ENCODE assay signal across 11 cellular contexts in the genomic region with DNA sequence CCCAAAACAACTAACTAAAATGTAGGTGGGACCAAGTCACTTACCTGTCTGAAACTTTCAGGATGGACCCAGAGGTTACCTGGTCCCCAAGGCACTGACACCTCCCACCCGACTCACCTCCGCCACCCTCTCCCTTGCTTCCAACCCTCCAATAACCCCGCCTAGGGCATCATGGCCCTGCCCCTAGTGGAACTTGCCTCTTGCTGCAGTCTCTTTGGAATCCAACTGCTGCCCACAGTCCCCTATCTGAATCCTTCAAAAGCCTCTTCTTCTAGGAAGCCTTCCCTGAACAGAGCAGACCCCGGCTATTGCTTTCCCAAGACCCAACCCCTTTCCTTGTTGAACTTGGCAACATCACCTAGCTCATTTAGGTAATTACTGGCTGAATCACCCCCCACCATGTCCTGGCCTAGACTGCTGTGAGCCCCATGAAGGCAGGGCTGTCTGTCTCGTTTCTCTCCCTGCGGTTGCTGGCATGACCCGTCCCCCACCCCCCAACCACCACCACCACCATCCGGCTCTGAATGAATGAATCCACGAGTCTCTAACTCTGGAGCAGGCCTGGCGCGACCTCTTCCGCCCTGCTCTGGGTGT. TPM values are rescaled to one million over a fixed set of nuclear protein-coding genes. Genes with fewer than 3 reads are reported as not detected.
DNase-seq lines count a peak whose midpoint lies in the region; ATAC-seq, FAIRE-seq and TF ChIP-seq lines count a peak whose summit lies in the region.
"Had no signal": no experiment of that assay in that cellular context is flagged by ENCODE, and none has a peak within 500 bp of the region (broad histone marks: within the 10 kb centered on the region; RNA-seq: fewer than 3 reads in every experiment).

No MANE protein-coding gene starts in this region.

- no peaks in the 10 kb centered on the region for H3K9me1 ChIP-seq in endothelial cell of umbilical vein (replicated peaks; ENCODE audit: control insufficient read depth, extremely low read depth, insufficient read depth, low read length)

- H4K20me1 ChIP-seq in OCI-LY3 (ENCODE audit: insufficient read depth, low read length) (no peaks in the 10 kb centered on the region), endothelial cell of umbilical vein (replicated peaks; ENCODE audit: control insufficient read depth, extremely low read depth, insufficient read depth, low read length) (no peaks in the 10 kb centered on the region), smooth muscle cell (ENCODE audit: low read depth) (no peaks in the 10 kb centered on the region)

- no peaks in the 10 kb centered on the region for H3K27me3 ChIP-seq in OCI-LY3 (ENCODE audit: low read depth, low read length)
- H3K27me3 ChIP-seq in endothelial cell of umbilical vein (ENCODE audit: control insufficient read depth in 2 of 2, insufficient read depth in 2 of 2, low read length in 2 of 2) = no peaks in the 10 kb centered on the region
- no peaks in the 10 kb centered on the region for H3K27me3 ChIP-seq in smooth muscle cell (ENCODE audit: low read depth)

- DNase-seq in NCI-H82 (lab: John Stamatoyannopoulos, UW) = peak; percentile 40
- DNase-seq in NCI-H82 treated with DMSO at 0.1 percent for 48 hours (lab: John Stamatoyannopoulos, UW; ENCODE audit: unreplicated experiment) = no peak
- no peak for DNase-seq in endothelial cell of umbilical vein (ENCODE audit: low read depth, low spot score)
- DNase-seq in smooth muscle cell (lab: John Stamatoyannopoulos, UW; ENCODE audit: unreplicated experiment) = no peak
- no peak for DNase-seq in NCI-H1417 treated with DMSO at 0.1 percent for 48 hours (lab: John Stamatoyannopoulos, UW)
- no peak for DNase-seq in NCI-H2107 treated with DMSO at 0.1 percent for 48 hours (lab: John Stamatoyannopoulos, UW; ENCODE audit: unreplicated experiment)
- DNase-seq: NCI-H510A treated with DMSO at 0.1 percent for 48 hours; stimulated activated CD4-positive, alpha-beta T cell treated with anti-CD3 and anti-CD28 coated beads, Interleukin-12 subunit alpha, Interleukin-12 subunit beta, amount 100 ng/mL, for 4 hours had no signal

- H3F3A ChIP-seq in smooth muscle cell (ENCODE audit: low read depth) = peaks cover 9% of the 10 kb centered on the region

- no peak overlapping the region for H2AFZ ChIP-seq in OCI-LY3 (ENCODE audit: low read depth, low read length)
- no peak overlapping the region for H2AFZ ChIP-seq in endothelial cell of umbilical vein (ENCODE audit: low read depth, low read length)
- no peak overlapping the region for H2AFZ ChIP-seq in smooth muscle cell (ENCODE audit: low read depth)

- 80% methylated on average over 12 of the region's 12 CpGs for WGBS in smooth muscle cell (ENCODE audit: low lambda C conversion rate)

- ATAC-seq in GM21367 (IDR thresholded peaks at IDR 0.05; ENCODE audit: unreplicated experiment) = no peak

- H3K27ac ChIP-seq in OCI-LY3 (ENCODE audit: low read length) = no peak overlapping the region
- no peak overlapping the region for H3K27ac ChIP-seq in endothelial cell of umbilical vein (ENCODE audit: insufficient read depth, low read depth, low read length)
- H3K27ac ChIP-seq in smooth muscle cell (ENCODE audit: low read depth) = peak overlapping the region; percentile 86

- H3K36me3 ChIP-seq in OCI-LY3 (replicated peaks; ENCODE audit: low read depth, low read length) = no peaks in the 10 kb centered on the region
- H3K36me3 ChIP-seq in endothelial cell of umbilical vein (ENCODE audit: control insufficient read depth in 2 of 2, extremely low read depth in 1 of 2, insufficient read depth in 2 of 2, low read length in 2 of 2) = no peaks in the 10 kb centered on the region
- no peaks in the 10 kb centered on the region for H3K36me3 ChIP-seq in smooth muscle cell (ENCODE audit: low read depth)

- H3K4me3 ChIP-seq in OCI-LY3 (ENCODE audit: low read length) (no peak overlapping the region), endothelial cell of umbilical vein (replicated peaks in 1 of 3; ENCODE audit: insufficient read depth in 1 of 3, low read depth in 1 of 3, low read length in 3 of 3) (no peak overlapping the region), smooth muscle cell (no peak overlapping the region)

- no peak overlapping the region for H3K4me2 ChIP-seq in OCI-LY3 (ENCODE audit: low read length)
- H3K4me2 ChIP-seq in endothelial cell of umbilical vein (ENCODE audit: insufficient read depth, low read length) = no peak overlapping the region
- peak overlapping the region; percentile 57 for H3K4me2 ChIP-seq in smooth muscle cell

- BruUV-seq in endothelial cell of umbilical vein (replicated peaks; lab: Mats Ljungman, UMichigan) = no TSS peak

- no peaks in the 10 kb centered on the region for H3K9me3 ChIP-seq in OCI-LY3 (ENCODE audit: insufficient read depth, low read length)
- no peaks in the 10 kb centered on the region for H3K9me3 ChIP-seq in endothelial cell of umbilical vein (replicated peaks; ENCODE audit: control insufficient read depth, insufficient read depth, low read length)
- H3K9me3 ChIP-seq in smooth muscle cell (replicated peaks; ENCODE audit: low read depth) = no peaks in the 10 kb centered on the region

- FAIRE-seq in endothelial cell of umbilical vein (lab: Jason Lieb, UNC) = no peak

- POLR2A ChIA-PET in endothelial cell of umbilical vein (lab: Charles Lee) = no interaction called here

- H3K9ac ChIP-seq in OCI-LY3 (ENCODE audit: low read length) = no peak overlapping the region
- H3K9ac ChIP-seq in endothelial cell of umbilical vein (replicated peaks; ENCODE audit: extremely low read depth, insufficient read depth, low read length) = no peak overlapping the region
- H3K9ac ChIP-seq in smooth muscle cell (ENCODE audit: low read depth) = no peak overlapping the region

- H3K79me2 ChIP-seq in OCI-LY3 (ENCODE audit: low read length) (no peaks in the 10 kb centered on the region), endothelial cell of umbilical vein (ENCODE audit: control insufficient read depth, insufficient read depth, low read length) (no peaks in the 10 kb centered on the region), smooth muscle cell (ENCODE audit: low read depth) (peaks cover 4% of the 10 kb centered on the region)

- peaks cover 4% of the 10 kb centered on the region for H3K4me1 ChIP-seq in OCI-LY3 (ENCODE audit: low read length)
- no peaks in the 10 kb centered on the region for H3K4me1 ChIP-seq in endothelial cell of umbilical vein (ENCODE audit: control insufficient read depth, extremely low read depth, insufficient read depth, low read length)
- H3K4me1 ChIP-seq in smooth muscle cell (ENCODE audit: low read depth) = peaks cover 27% of the 10 kb centered on the region

- dilution Hi-C loops in endothelial cell of umbilical vein (cut with MboI; ENCODE audit: extremely low pct_ligation_motif_present, low sequenced_read_pairs) = no loop called here

- no peak for TF ChIP-seq POLR2A in endothelial cell of umbilical vein (IDR thresholded peaks at IDR 0.05; ENCODE audit: low read depth, low read length)

- CTCF ChIA-PET in endothelial cell of umbilical vein (lab: Charles Lee) = no interaction called here

- 0 out of 2 replicates have a peak, but pooled peaks have one; percentile 10 for TF ChIP-seq CTCF in OCI-LY3 (IDR thresholded peaks at IDR 0.05; ENCODE audit: low read depth, low read length)
- peak; percentile 7 to 9 for TF ChIP-seq CTCF in endothelial cell of umbilical vein (IDR thresholded peaks at IDR 0.05; ENCODE audit: extremely low read depth in 1 of 2, insufficient read depth in 1 of 2, low read depth in 1 of 2, low read length in 2 of 2)
- peak; percentile 33 for TF ChIP-seq CTCF in smooth muscle cell (IDR thresholded peaks at IDR 0.05; ENCODE audit: borderline replicate concordance, insufficient read depth, poor library complexity, severe bottlenecking)

- intact Hi-C loops in endothelial cell of umbilical vein (cut with micrococcal nuclease) = no loop called here

TF ChIP-seq in endothelial cell of umbilical vein, 7 proteins besides CTCF, POLR2A, EP300 and RAD21:
- TF ChIP-seq FOS (IDR thresholded peaks at IDR 0.05; ENCODE audit: borderline replicate concordance, insufficient read depth, low read length) (no peak), GATA2 (IDR thresholded peaks at IDR 0.05; ENCODE audit: insufficient read depth, insufficient read length, low read depth, low read length) (no peak), POLR2AphosphoS5 (IDR thresholded peaks at IDR 0.05; ENCODE audit: insufficient read depth, low read depth, low read length) (no peak), JUN (IDR thresholded peaks at IDR 0.05; ENCODE audit: borderline replicate concordance, insufficient read depth, insufficient read length, low read depth) (no peak), EZH2 (IDR thresholded peaks at IDR 0.05; ENCODE audit: borderline replicate concordance, low read depth, low read length, severe bottlenecking) (no peak), MYC (IDR thresholded peaks at IDR 0.05; ENCODE audit: low read depth, low read length) (no peak)
- TF ChIP-seq, protein P1, sequence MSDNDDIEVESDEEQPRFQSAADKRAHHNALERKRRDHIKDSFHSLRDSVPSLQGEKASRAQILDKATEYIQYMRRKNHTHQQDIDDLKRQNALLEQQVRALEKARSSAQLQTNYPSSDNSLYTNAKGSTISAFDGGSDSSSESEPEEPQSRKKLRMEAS (IDR thresholded peaks at IDR 0.05; ENCODE audit: insufficient read depth, insufficient read length) = no peak

RNA-seq across cellular contexts. Expression of gene CRB2, which starts 9.4 kb away (rescaled TPM):
- total RNA-seq in endothelial cell of umbilical vein (not detected in 2 replicates), smooth muscle cell (3.1 and 3.8 TPM in 2 replicates)
- polyA plus RNA-seq in endothelial cell of umbilical vein (not detected in 2 replicates), smooth muscle cell (0.87 and 1.7 TPM in 2 replicates)
- not detected in 2 replicates for polyA plus RNA-seq in endothelial cell of umbilical vein (2011; cell fraction: cytosol; rRNA removed)
- polyA plus RNA-seq in endothelial cell of umbilical vein (2011; cell fraction: nucleus; rRNA removed) = not detected in 2 replicates
- not detected in 2 replicates for polyA plus RNA-seq in endothelial cell of umbilical vein (2012)
- polyA minus RNA-seq in endothelial cell of umbilical vein = not detected in 2 replicates
- polyA minus RNA-seq in endothelial cell of umbilical vein (2011; cell fraction: cytosol; rRNA and poly(A)+ RNA removed) = not detected
- polyA minus RNA-seq in endothelial cell of umbilical vein (2011; cell fraction: nucleus; rRNA and poly(A)+ RNA removed) = not detected in 2 replicates
- total RNA-seq: T-helper 2 cell treated with Interferon-gamma antibody and Interleukin-4, amounts not matched to agents 100 ng/mL and 5 ng/mL, for 36 hours had no signal
